In the genomic region with DNA sequence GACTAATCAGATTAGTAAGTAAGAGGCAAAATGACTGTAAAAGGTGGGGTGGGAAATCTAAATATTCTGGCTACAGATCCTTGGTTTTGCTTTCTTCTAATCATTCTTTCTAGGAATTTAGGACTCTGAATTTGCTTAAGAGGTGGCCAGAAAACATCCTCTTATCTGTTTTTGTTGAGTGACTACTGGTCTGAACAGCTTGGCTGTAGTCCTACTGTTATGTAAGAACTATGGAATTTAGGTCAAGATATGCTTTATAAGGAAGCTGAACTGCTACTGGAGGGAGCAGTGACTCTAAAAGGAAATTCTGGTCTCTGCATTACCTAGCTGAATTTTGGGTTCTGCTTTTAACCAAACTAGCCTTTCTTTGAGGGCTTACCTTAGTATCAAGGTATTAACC, we compare ENCODE assay signal across 9 cellular contexts. TPM values are rescaled to one million over a fixed set of nuclear protein-coding genes. Genes with fewer than 3 reads are reported as not detected.
DNase-seq lines count a peak whose midpoint lies in the region; ATAC-seq, FAIRE-seq and TF ChIP-seq lines count a peak whose summit lies in the region.
"Had no signal": no experiment of that assay in that cellular context is flagged by ENCODE, and none has a peak within 500 bp of the region (broad histone marks: within the 10 kb centered on the region; RNA-seq: fewer than 3 reads in every experiment).

No MANE protein-coding gene starts in this region.

- H3K36me3 Mint-ChIP-seq in astrocyte (ENCODE audit: low read depth, unreplicated experiment) (peaks cover 21% of the 10 kb centered on the region), immature natural killer cell (peaks cover 8 to 31% (median 17%) of the 10 kb centered on the region in 3 donors)

- intact Hi-C loops in spleen (cut with DNase I; ENCODE audit: low total_unique reads): no loop called here

- H3K27ac ChIP-seq in astrocyte (ENCODE audit: low read depth, low read length) (peak overlapping the region; percentile 49), spleen (peak overlapping the region in 6 of 8 donors; percentile 0 to 35 (median 22))

- in situ Hi-C loops in GM13976 (cut with MboI; ENCODE audit: low sequenced_read_pairs, unreplicated experiment): no loop called here
- in situ Hi-C loops in HAP-1 (cut with MboI; ENCODE audit: low sequenced_read_pairs): no loop called here

- peak; percentile 94 for FAIRE-seq in H54 (lab: Jason Lieb, UNC)
- peak; percentile 86 for FAIRE-seq in astrocyte (lab: Jason Lieb, UNC)

- H3K9me3 ChIP-seq in astrocyte (ENCODE audit: insufficient read depth, low read depth, low read length) (no peaks in the 10 kb centered on the region), spleen (no peaks in the 10 kb centered on the region), HAP-1 (no peaks in the 10 kb centered on the region)

- H3K36me3 ChIP-seq in astrocyte (ENCODE audit: insufficient read depth, low read length): peaks cover 23% of the 10 kb centered on the region
- peaks cover 0 to 95% (median 46%) of the 10 kb centered on the region in 6 donors for H3K36me3 ChIP-seq in spleen
- peaks cover 69% of the 10 kb centered on the region for H3K36me3 ChIP-seq in HAP-1 (replicated peaks)

- H3K4me1 Mint-ChIP-seq in astrocyte (ENCODE audit: low read depth, unreplicated experiment) (peaks cover 26% of the 10 kb centered on the region), immature natural killer cell (no peaks in the 10 kb centered on the region)

- no peak overlapping the region for H2AFZ ChIP-seq in astrocyte (ENCODE audit: low read depth, low read length)

- H3K4me2 ChIP-seq in astrocyte (ENCODE audit: low read length): peak overlapping the region; percentile 67

- H3K9me3 Mint-ChIP-seq in astrocyte (ENCODE audit: unreplicated experiment): no peaks in the 10 kb centered on the region
- H3K9me3 Mint-ChIP-seq in immature natural killer cell: no peaks in the 10 kb centered on the region
- H3K9me3 Mint-ChIP-seq: T-helper 2 cell treated with Interferon-gamma antibody and Interleukin-4, amounts not matched to agents 5 μg/mL and 100 μg/mL, for 36 hours had no signal

- H3K27me3 Mint-ChIP-seq in astrocyte (ENCODE audit: low read depth, unreplicated experiment): no peaks in the 10 kb centered on the region
- no peaks in the 10 kb centered on the region for H3K27me3 Mint-ChIP-seq in immature natural killer cell (ENCODE audit: low read depth in 3 of 3)

- H3K27me3 ChIP-seq in astrocyte (ENCODE audit: insufficient read depth, low read length): no peaks in the 10 kb centered on the region
- H3K27me3 ChIP-seq in spleen (replicated peaks in 1 of 7): no peaks in the 10 kb centered on the region
- no peaks in the 10 kb centered on the region for H3K27me3 ChIP-seq in HAP-1 (ENCODE audit: low read depth)

- H3K27ac Mint-ChIP-seq in astrocyte (ENCODE audit: unreplicated experiment): peak overlapping the region; percentile 63
- peak overlapping the region in 4 of 6 donors; percentile 2 to 67 (median 34) for H3K27ac Mint-ChIP-seq in immature natural killer cell

- no peak overlapping the region for H3K9ac ChIP-seq in astrocyte (ENCODE audit: low read length)

- TF ChIP-seq POLR2A in H54 (IDR thresholded peaks at IDR 0.05; ENCODE audit: low read depth, low read length): no peak
- TF ChIP-seq POLR2A in spleen (IDR thresholded peaks at IDR 0.05): no peak

- ATAC-seq in HG02798 (IDR thresholded peaks at IDR 0.05; ENCODE audit: poor library complexity, unreplicated experiment): no peak

- peak overlapping the region; percentile 52 for H3K4me3 Mint-ChIP-seq in astrocyte (ENCODE audit: unreplicated experiment)
- H3K4me3 Mint-ChIP-seq in immature natural killer cell: no peak overlapping the region
- H3K4me3 Mint-ChIP-seq: T-helper 2 cell treated with Interferon-gamma antibody and Interleukin-4, amounts not matched to agents 5 μg/mL and 100 μg/mL, for 36 hours had no signal

- H3K4me3 ChIP-seq in astrocyte (ENCODE audit: insufficient read depth, low read depth, low read length): no peak overlapping the region
- no peak overlapping the region for H3K4me3 ChIP-seq in spleen
- no peak overlapping the region for H3K4me3 ChIP-seq in HAP-1

- peaks cover 41% of the 10 kb centered on the region for H3K4me1 ChIP-seq in astrocyte (ENCODE audit: insufficient read depth, low read length)
- H3K4me1 ChIP-seq in spleen: peaks cover 0 to 23% (median 5%) of the 10 kb centered on the region in 6 donors
- no peaks in the 10 kb centered on the region for H3K4me1 ChIP-seq in HAP-1

- H3K79me2 ChIP-seq in astrocyte (ENCODE audit: insufficient read depth, low read length): no peaks in the 10 kb centered on the region

- peaks cover 16% of the 10 kb centered on the region for H4K20me1 ChIP-seq in astrocyte (ENCODE audit: insufficient read depth, low read length)

- TF ChIP-seq CTCF in astrocyte (IDR thresholded peaks at IDR 0.05; ENCODE audit: insufficient read depth, low read depth, low read length) (no peak), spleen (IDR thresholded peaks at IDR 0.05 in 8 of 11, conservative IDR thresholded peaks at IDR 0.05 in 3 of 11) (no peak), GM13976 (IDR thresholded peaks at IDR 0.05; ENCODE audit: borderline replicate concordance, control extremely low read depth, extremely low read depth, insufficient read depth, missing control alignments) (no peak)

- no peak for DNase-seq in H54 (ENCODE audit: insufficient read length, low spot score)
- peak; percentile 94 for DNase-seq in astrocyte (ENCODE audit: low read depth)
- no peak for DNase-seq in immature natural killer cell
- no peak for DNase-seq in spleen
- DNase-seq in anterior cingulate cortex (lab: John Stamatoyannopoulos, UW): no peak
- no peak for DNase-seq in GM13976 (ENCODE audit: low spot score)
- DNase-seq in HAP-1 (ENCODE audit: low spot score in 2 of 2): no peak

RNA-seq across cellular contexts. Expression of a gene that starts 33.5 kb away (rescaled TPM):
- total RNA-seq in astrocyte (1.2 and 2.2 TPM in 2 replicates), spleen (under 1 TPM in 4 of 7 donors, not detected in 3; 0.17 to 0.34 (median 0.23) TPM)
- polyA plus RNA-seq in immature natural killer cell (not detected), spleen (under 1 TPM in 2 of 3 donors, not detected in 1; 0.09 to 0.10 TPM)
